19 cellular contexts compared by ENCODE assay signal in genomic region chr7:11236680-11237079, GRCh38.
"Had no signal": no experiment of that assay in that cellular context is flagged by ENCODE, and none has a peak within 500 bp of the region (broad histone marks: within the 10 kb centered on the region; RNA-seq: fewer than 3 reads in every experiment).

No MANE protein-coding gene starts in this region.

- H3K27ac ChIP-seq: gastroesophageal sphincter, heart right ventricle, neutrophil, thyroid gland had no signal

- H3K4me3 ChIP-seq: gastroesophageal sphincter, mucosa of descending colon, thyroid gland had no signal

- H3K27me3 ChIP-seq: gastroesophageal sphincter, heart right ventricle, neutrophil, thyroid gland had no signal

- ATAC-seq: activated CD8-positive, alpha-beta T cell treated with anti-CD3 and anti-CD28 coated beads for 36 hours; gastroesophageal sphincter; heart right ventricle; left colon; mucosa of descending colon; naive thymus-derived CD4-positive, alpha-beta T cell; stimulated activated memory B cell treated with anti-CD40 and anti-IgM and Interleukin-4, amounts not matched to agents 10 μg/mL and 1 μg/mL and 100 μg/mL, for 72 hours had no signal

- H3K9me3 ChIP-seq: gastroesophageal sphincter, heart right ventricle, mucosa of descending colon, neutrophil, thyroid gland had no signal

- FAIRE-seq: urothelium cell line had no signal

- H3K4me1 ChIP-seq: heart right ventricle, thyroid gland had no signal

- DNase-seq: activated CD4-positive, alpha-beta T cell treated with anti-CD3 and anti-CD28 coated beads for 4 hours; activated CD8-positive, alpha-beta T cell treated with anti-CD3 and anti-CD28 coated beads for 36 hours; activated effector memory CD4-positive, alpha-beta T cell treated with anti-CD3 and anti-CD28 coated beads, Interleukin-2, amount 50 U/mL, for 16 hours; activated T-cell treated with anti-CD3 and anti-CD28 coated beads, Interleukin-2, amount 50 U/mL, for 48 hours; amygdala; effector CD8-positive, alpha-beta T cell; heart right ventricle; left colon; mucosa of descending colon; naive thymus-derived CD4-positive, alpha-beta T cell; posterior cingulate gyrus; retina; stimulated activated CD4-positive, alpha-beta T cell treated with anti-CD3 and anti-CD28 coated beads, Interleukin-2, amount 100 ng/mL, for 48 hours; T-helper 1 cell; thyroid gland had no signal

- H3K36me3 ChIP-seq: gastroesophageal sphincter, heart right ventricle, neutrophil, thyroid gland had no signal
